In genomic region chr20:43955244-43956191, GRCh38 we compare ENCODE assay signal across 7 cellular contexts. TPM values are rescaled to one million over a fixed set of nuclear protein-coding genes. Genes with fewer than 3 reads are reported as not detected.
DNase-seq lines count a peak whose midpoint lies in the region; ATAC-seq and TF ChIP-seq lines count a peak whose summit lies in the region.

No MANE protein-coding gene starts in this region.

- H3K4me3 ChIP-seq in NB4 (ENCODE audit: low read depth, low read length) (no peak overlapping the region), fibroblast of villous mesenchyme (ENCODE audit: low read depth, low read length) (no peak overlapping the region)

- ATAC-seq in GM18519 (IDR thresholded peaks at IDR 0.05; ENCODE audit: low FRiP score, unreplicated experiment) (peak; percentile 38), HG02642 (IDR thresholded peaks at IDR 0.05; ENCODE audit: poor library complexity, unreplicated experiment) (peak; percentile 71)

- TF ChIP-seq CTCF in NB4 (IDR thresholded peaks at IDR 0.05; ENCODE audit: low read depth, low read length) (no peak), fibroblast of villous mesenchyme (IDR thresholded peaks at IDR 0.05; ENCODE audit: insufficient read depth, low read depth, low read length) (no peak)

- DNase-seq in NB4 (ENCODE audit: low read depth) (peak; percentile 86), fibroblast of villous mesenchyme (ENCODE audit: low read depth) (peak; percentile 80), NCI-H774 (lab: John Stamatoyannopoulos, UW) (no peak)
- DNase-seq in activated CD8-positive, alpha-beta memory T cell treated with anti-CD3 and anti-CD28 coated beads, Interleukin-2, amount 50 U/mL, for 48 hours, result peak; percentile 73
- peak; percentile 59 for DNase-seq in stimulated activated CD8-positive, alpha-beta memory T cell treated with anti-CD3 and anti-CD28 coated beads, Interleukin-4, amount 100 ng/mL, for 48 hours

- TF ChIP-seq POLR2A in NB4 (IDR thresholded peaks at IDR 0.05; ENCODE audit: extremely low read depth, insufficient read length), result no peak

RNA-seq across cellular contexts. Expression of gene TOX2, which starts 40.9 kb away (rescaled TPM):
- 0.43 and 1.9 TPM in 2 replicates for total RNA-seq in fibroblast of villous mesenchyme
